Comparison of ENCODE assay signal across 2 cellular contexts in genomic region chr3:190697502-190697830, GRCh38.
A peak's percentile ranks its signal among the peaks of the same experiment; 100 is the strongest.
TF ChIP-seq lines count a peak whose summit lies in the region.

No MANE protein-coding gene starts in this region.

TF ChIP-seq in HEK293, 187 proteins besides CTCF, POLR2A, EP300 and RAD21:
- TF ChIP-seq ZNF366 (tag by site-specific recombination; conservative IDR thresholded peaks at IDR 0.05) (peak; percentile 58), ZFP3 (tag by site-specific recombination; IDR thresholded peaks at IDR 0.05; ENCODE audit: low read depth) (no peak)

TF ChIP-seq in neural cell, 6 proteins besides CTCF, POLR2A, EP300 and RAD21:
- no peak for TF ChIP-seq EZH2 (IDR thresholded peaks at IDR 0.05; ENCODE audit: borderline replicate concordance, insufficient read depth, low read length, poor library complexity, severe bottlenecking)
- peak; percentile 8 for TF ChIP-seq SMC3 (conservative IDR thresholded peaks at IDR 0.05; ENCODE audit: poor library complexity)
